1 cellular context compared by ENCODE assay signal in genomic region chr20:36538026-36538764, GRCh38.
TF ChIP-seq lines count a peak whose summit lies in the region.

No MANE protein-coding gene starts in this region.

TF ChIP-seq in K562, 482 proteins besides CTCF, POLR2A, EP300 and RAD21:
- TF ChIP-seq MGA (IDR thresholded peaks at IDR 0.05) (no peak), ZNF146 (CRISPR knock-in tag; IDR thresholded peaks at IDR 0.05; ENCODE audit: unreplicated experiment) (peak; percentile 39), ZBTB7A (IDR thresholded peaks at IDR 0.05; ENCODE audit: borderline replicate concordance, control insufficient read depth, low read depth, low read length) (no peak)
